Comparison of ENCODE assay signal across 8 cellular contexts in genomic region chr12:3077572-3078081, GRCh38. TPM values are rescaled to one million over a fixed set of nuclear protein-coding genes. Genes with fewer than 3 reads are reported as not detected.
DNase-seq lines count a peak whose midpoint lies in the region; ATAC-seq, FAIRE-seq and TF ChIP-seq lines count a peak whose summit lies in the region.

No MANE protein-coding gene starts in this region.

- no peaks in the 10 kb centered on the region for H3K9me3 Mint-ChIP-seq in natural killer cell

- H3K36me3 ChIP-seq in endothelial cell of umbilical vein (ENCODE audit: control insufficient read depth in 2 of 2, extremely low read depth in 1 of 2, insufficient read depth in 2 of 2, low read length in 2 of 2) = no peaks in the 10 kb centered on the region

- no peaks in the 10 kb centered on the region for H3K27me3 ChIP-seq in endothelial cell of umbilical vein (ENCODE audit: control insufficient read depth in 2 of 2, insufficient read depth in 2 of 2, low read length in 2 of 2)

- TF ChIP-seq POLR2A in endothelial cell of umbilical vein (IDR thresholded peaks at IDR 0.05; ENCODE audit: low read depth, low read length) = no peak

- H3K79me2 ChIP-seq in endothelial cell of umbilical vein (ENCODE audit: control insufficient read depth, insufficient read depth, low read length) = peaks cover 4% of the 10 kb centered on the region

- intact Hi-C loops in endothelial cell of umbilical vein (cut with micrococcal nuclease) (loop anchor here (1.0 kb wide), 2 partner anchors 20 to 46 kb away; no protein-coding TSS in a partner anchor), natural killer cell (cut with micrococcal nuclease) (no loop called here)

- H3K9me3 ChIP-seq in endothelial cell of umbilical vein (replicated peaks; ENCODE audit: control insufficient read depth, insufficient read depth, low read length) = no peaks in the 10 kb centered on the region

- ATAC-seq in SK-N-SH treated with all-trans-retinoic acid at 6 μM for 48 hours (peak; percentile 8), natural killer cell (peak in 1 of 3 donors; percentile 4), HG02642 (IDR thresholded peaks at IDR 0.05; ENCODE audit: poor library complexity, unreplicated experiment) (no peak)

- H3K9ac ChIP-seq in endothelial cell of umbilical vein (replicated peaks; ENCODE audit: extremely low read depth, insufficient read depth, low read length) = peak overlapping the region; percentile 62

- dilution Hi-C loops in endothelial cell of umbilical vein (cut with MboI; ENCODE audit: extremely low pct_ligation_motif_present, low sequenced_read_pairs) = loop anchor here (10.0 kb wide), 1 partner anchor 197 kb away; no protein-coding TSS in a partner anchor

- CTCF ChIA-PET in endothelial cell of umbilical vein (lab: Charles Lee) = interaction anchor here (1.2 to 1.7 kb wide), 9 partner anchors 11 to 222 kb away, joined by 3 to 22 read pairs (median 8); no protein-coding TSS in a partner anchor

- DNase-seq in HCEC 1CT = peak; percentile 43
- DNase-seq in endothelial cell of umbilical vein (ENCODE audit: low read depth, low spot score) = no peak
- no peak for DNase-seq in natural killer cell
- no peak for DNase-seq in Kasumi-1 (lab: John Stamatoyannopoulos, UW)
- DNase-seq in NCI-H128 (lab: John Stamatoyannopoulos, UW; ENCODE audit: unreplicated experiment) = no peak
- DNase-seq in effector CD4-positive, alpha-beta T cell = no peak

- H3K9me1 ChIP-seq in endothelial cell of umbilical vein (replicated peaks; ENCODE audit: control insufficient read depth, extremely low read depth, insufficient read depth, low read length) = no peaks in the 10 kb centered on the region

- POLR2A ChIA-PET in endothelial cell of umbilical vein (lab: Charles Lee) = interaction anchor here (0.6 to 1.5 kb wide), 3 partner anchors 14 to 46 kb away, joined by 3 to 5 read pairs (median 4); no protein-coding TSS in a partner anchor

- H2AFZ ChIP-seq in endothelial cell of umbilical vein (ENCODE audit: low read depth, low read length) = peak overlapping the region; percentile 67

- peak; percentile 82 for FAIRE-seq in endothelial cell of umbilical vein (lab: Jason Lieb, UNC)

- H3K4me1 ChIP-seq in endothelial cell of umbilical vein (ENCODE audit: control insufficient read depth, extremely low read depth, insufficient read depth, low read length) = peaks cover 20% of the 10 kb centered on the region

- H3K4me3 ChIP-seq in endothelial cell of umbilical vein (replicated peaks in 1 of 3; ENCODE audit: insufficient read depth in 1 of 3, low read depth in 1 of 3, low read length in 3 of 3) = peak overlapping the region; percentile 60 to 82 (median 80)

- peaks cover 0 to 12% of the 10 kb centered on the region in 2 donors for H3K4me1 Mint-ChIP-seq in natural killer cell

- H3K27ac Mint-ChIP-seq in natural killer cell = peak overlapping the region in 1 of 2 donors; percentile 31

- BruUV-seq in endothelial cell of umbilical vein (replicated peaks; lab: Mats Ljungman, UMichigan) = no TSS peak

- peak overlapping the region; percentile 80 for H3K4me3 Mint-ChIP-seq in natural killer cell

- no peak for TF ChIP-seq CTCF in endothelial cell of umbilical vein (IDR thresholded peaks at IDR 0.05; ENCODE audit: extremely low read depth in 1 of 2, insufficient read depth in 1 of 2, low read depth in 1 of 2, low read length in 2 of 2)
- TF ChIP-seq CTCF in natural killer cell (IDR thresholded peaks at IDR 0.05) = no peak

- no peaks in the 10 kb centered on the region for H3K36me3 Mint-ChIP-seq in natural killer cell

- H3K27ac ChIP-seq in endothelial cell of umbilical vein (ENCODE audit: insufficient read depth, low read depth, low read length) = peak overlapping the region; percentile 51

- peak overlapping the region; percentile 97 for H3K4me2 ChIP-seq in endothelial cell of umbilical vein (ENCODE audit: insufficient read depth, low read length)

- H4K20me1 ChIP-seq in endothelial cell of umbilical vein (replicated peaks; ENCODE audit: control insufficient read depth, extremely low read depth, insufficient read depth, low read length) = no peaks in the 10 kb centered on the region

- H3K27me3 Mint-ChIP-seq in natural killer cell (ENCODE audit: low read depth in 2 of 2) = peaks cover 5 to 6% of the 10 kb centered on the region in 2 donors

TF ChIP-seq in SK-N-SH treated with all-trans-retinoic acid at 6 μM for 48 hours, 23 proteins besides CTCF, POLR2A, EP300 and RAD21 (continues in another document):
- TF ChIP-seq GLIS3 (CRISPR knock-in tag; IDR thresholded peaks at IDR 0.05) = no peak
- TF ChIP-seq, protein P1, sequence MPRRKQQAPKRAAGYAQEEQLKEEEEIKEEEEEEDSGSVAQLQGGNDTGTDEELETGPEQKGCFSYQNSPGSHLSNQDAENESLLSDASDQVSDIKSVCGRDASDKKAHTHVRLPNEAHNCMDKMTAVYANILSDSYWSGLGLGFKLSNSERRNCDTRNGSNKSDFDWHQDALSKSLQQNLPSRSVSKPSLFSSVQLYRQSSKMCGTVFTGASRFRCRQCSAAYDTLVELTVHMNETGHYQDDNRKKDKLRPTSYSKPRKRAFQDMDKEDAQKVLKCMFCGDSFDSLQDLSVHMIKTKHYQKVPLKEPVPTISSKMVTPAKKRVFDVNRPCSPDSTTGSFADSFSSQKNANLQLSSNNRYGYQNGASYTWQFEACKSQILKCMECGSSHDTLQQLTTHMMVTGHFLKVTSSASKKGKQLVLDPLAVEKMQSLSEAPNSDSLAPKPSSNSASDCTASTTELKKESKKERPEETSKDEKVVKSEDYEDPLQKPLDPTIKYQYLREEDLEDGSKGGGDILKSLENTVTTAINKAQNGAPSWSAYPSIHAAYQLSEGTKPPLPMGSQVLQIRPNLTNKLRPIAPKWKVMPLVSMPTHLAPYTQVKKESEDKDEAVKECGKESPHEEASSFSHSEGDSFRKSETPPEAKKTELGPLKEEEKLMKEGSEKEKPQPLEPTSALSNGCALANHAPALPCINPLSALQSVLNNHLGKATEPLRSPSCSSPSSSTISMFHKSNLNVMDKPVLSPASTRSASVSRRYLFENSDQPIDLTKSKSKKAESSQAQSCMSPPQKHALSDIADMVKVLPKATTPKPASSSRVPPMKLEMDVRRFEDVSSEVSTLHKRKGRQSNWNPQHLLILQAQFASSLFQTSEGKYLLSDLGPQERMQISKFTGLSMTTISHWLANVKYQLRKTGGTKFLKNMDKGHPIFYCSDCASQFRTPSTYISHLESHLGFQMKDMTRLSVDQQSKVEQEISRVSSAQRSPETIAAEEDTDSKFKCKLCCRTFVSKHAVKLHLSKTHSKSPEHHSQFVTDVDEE (CRISPR knock-in tag; IDR thresholded peaks at IDR 0.05) = no peak
- no peak for TF ChIP-seq ZNF8 (CRISPR knock-in tag; IDR thresholded peaks at IDR 0.05)
- no peak for TF ChIP-seq OSR1 (CRISPR knock-in tag; IDR thresholded peaks at IDR 0.05)
- TF ChIP-seq SNAI2 (CRISPR knock-in tag; IDR thresholded peaks at IDR 0.05) = no peak
- TF ChIP-seq CSDC2 (CRISPR knock-in tag; IDR thresholded peaks at IDR 0.05) = no peak
- TF ChIP-seq ZNF565 (CRISPR knock-in tag; conservative IDR thresholded peaks at IDR 0.05; ENCODE audit: low read depth) = no peak
- no peak for TF ChIP-seq TCF4 (CRISPR knock-in tag; IDR thresholded peaks at IDR 0.05; ENCODE audit: borderline replicate concordance)

TF ChIP-seq in endothelial cell of umbilical vein, 7 proteins besides CTCF, POLR2A, EP300 and RAD21:
- TF ChIP-seq GATA2 (IDR thresholded peaks at IDR 0.05; ENCODE audit: insufficient read depth, insufficient read length, low read depth, low read length) (no peak), MAX (IDR thresholded peaks at IDR 0.05; ENCODE audit: insufficient read depth, insufficient read length) (no peak), FOS (IDR thresholded peaks at IDR 0.05; ENCODE audit: borderline replicate concordance, insufficient read depth, low read length) (no peak), JUN (IDR thresholded peaks at IDR 0.05; ENCODE audit: borderline replicate concordance, insufficient read depth, insufficient read length, low read depth) (no peak), POLR2AphosphoS5 (IDR thresholded peaks at IDR 0.05; ENCODE audit: insufficient read depth, low read depth, low read length) (no peak), MYC (IDR thresholded peaks at IDR 0.05; ENCODE audit: low read depth, low read length) (no peak), EZH2 (IDR thresholded peaks at IDR 0.05; ENCODE audit: borderline replicate concordance, low read depth, low read length, severe bottlenecking) (no peak)

RNA-seq across cellular contexts. Expression of gene TSPAN9, which starts 0.4 kb away (rescaled TPM):
- total RNA-seq in endothelial cell of umbilical vein (55.1 and 66.8 TPM in 2 replicates), natural killer cell (1 to 10 TPM in 2 of 3 donors, under 1 TPM in 1; 0.86 to 1.6 (median 1.1) TPM)
- 43.3 and 46.8 TPM in 2 replicates for polyA plus RNA-seq in endothelial cell of umbilical vein
- 48.4 and 54.9 TPM in 2 replicates for polyA plus RNA-seq in endothelial cell of umbilical vein (2011; cell fraction: cytosol; rRNA removed)
- polyA plus RNA-seq in endothelial cell of umbilical vein (2011; cell fraction: nucleus; rRNA removed) = 58.7 and 68.7 TPM in 2 replicates
- polyA plus RNA-seq in endothelial cell of umbilical vein (2012) = 39.4 and 63.3 TPM in 2 replicates
- 74.6 and 116 TPM in 2 replicates for polyA minus RNA-seq in endothelial cell of umbilical vein
- 1.0 TPM for polyA minus RNA-seq in endothelial cell of umbilical vein (2011; cell fraction: cytosol; rRNA and poly(A)+ RNA removed)
- polyA minus RNA-seq in endothelial cell of umbilical vein (2011; cell fraction: nucleus; rRNA and poly(A)+ RNA removed) = 25.0 and 34.3 TPM in 2 replicates

Comparison
In these comparisons a context has a peak if more than half of its experiments do, and no peak if none do; other contexts are left out.
1. RNA of gene TSPAN9, which starts 0.4 kb away (total RNA-seq): 55.1 to 66.8 TPM in endothelial cell of umbilical vein; 0.86 to 1.6 TPM in natural killer cell; every median in the first group is over 10 times any median in the second.